ENCODE assay signal across 5 cellular contexts in the genomic region with DNA sequence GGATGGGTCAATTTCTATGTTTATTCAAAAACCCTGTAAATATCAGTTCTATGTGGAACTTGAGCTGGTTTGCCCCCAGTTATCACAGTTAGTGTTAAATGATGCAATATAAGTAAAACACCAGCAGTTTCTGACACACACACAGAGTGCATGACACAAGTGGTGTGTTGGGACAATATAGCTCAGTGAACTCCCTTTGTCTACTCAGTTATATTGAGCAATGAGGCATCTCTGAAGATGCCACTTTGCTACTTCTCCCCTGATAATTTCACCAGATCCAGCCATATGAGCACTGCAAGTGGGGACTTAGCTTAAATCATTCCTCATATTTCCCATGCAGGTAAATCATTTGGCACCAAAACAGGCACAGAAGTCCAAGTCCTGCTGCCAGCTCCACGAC. TPM values are rescaled to one million over a fixed set of nuclear protein-coding genes. Genes with fewer than 3 reads are reported as not detected.
"Had no signal": no experiment of that assay in that cellular context is flagged by ENCODE, and none has a peak within 500 bp of the region (broad histone marks: within the 10 kb centered on the region; RNA-seq: fewer than 3 reads in every experiment).

No MANE protein-coding gene starts in this region.

RNA-seq across cellular contexts. Expression of a gene that starts 33.0 kb away (rescaled TPM):
- total RNA-seq: HepG2, HT-29, HT1080, K562 had no signal
- polyA plus RNA-seq: HepG2, IgD-negative memory B cell, K562 had no signal
